In the genomic region with DNA sequence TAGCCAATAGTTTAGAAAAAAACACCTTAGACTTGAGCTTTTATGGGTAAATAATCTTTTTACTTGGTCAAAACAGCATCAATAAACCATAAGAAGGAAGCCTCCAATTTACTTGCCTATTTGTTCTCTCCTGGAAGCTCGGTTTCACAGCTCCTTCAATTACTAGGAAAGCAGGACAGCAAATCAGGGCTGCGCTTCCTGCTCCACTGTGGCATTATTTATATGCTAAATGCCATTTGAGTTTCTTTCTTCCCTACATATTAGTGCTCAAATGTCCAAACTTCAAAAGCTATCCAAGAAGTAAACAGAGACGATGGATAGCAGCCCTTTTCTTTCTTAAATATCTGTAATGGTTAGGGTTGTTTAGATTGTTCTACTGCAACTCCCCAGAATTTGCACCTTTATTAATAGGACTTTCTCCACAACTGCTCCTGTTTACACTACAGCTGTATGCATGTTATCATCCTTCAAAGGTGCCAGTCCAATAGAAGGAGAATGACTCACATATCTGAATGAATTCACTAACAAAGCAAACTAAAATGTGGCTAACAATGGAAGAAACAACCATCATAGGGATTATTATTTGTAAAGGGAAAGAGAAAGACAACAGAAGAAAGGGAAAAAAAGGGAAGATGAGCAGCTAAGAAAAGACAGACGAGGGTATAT, we compare ENCODE assay signal across 17 cellular contexts. TPM values are rescaled to one million over a fixed set of nuclear protein-coding genes. Genes with fewer than 3 reads are reported as not detected.
A peak's percentile ranks its signal among the peaks of the same experiment; 100 is the strongest.
DNase-seq lines count a peak whose midpoint lies in the region; ATAC-seq and TF ChIP-seq lines count a peak whose summit lies in the region.
"Had no signal": no experiment of that assay in that cellular context is flagged by ENCODE, and none has a peak within 500 bp of the region (broad histone marks: within the 10 kb centered on the region; RNA-seq: fewer than 3 reads in every experiment).

No MANE protein-coding gene starts in this region.

- no peak overlapping the region for H3K4me2 ChIP-seq in mesenchymal stem cell (ENCODE audit: low read length, poor library complexity, severe bottlenecking)
- H3K4me2 ChIP-seq: SK-N-SH had no signal

- no peak overlapping the region for H2BK12ac ChIP-seq in mesenchymal stem cell (ENCODE audit: low read length in 2 of 2)

- TF ChIP-seq CTCF in brain (conservative IDR thresholded peaks at IDR 0.05) (no peak), osteocyte (IDR thresholded peaks at IDR 0.05) (no peak)

- H3K27ac ChIP-seq in HUES48 (ENCODE audit: low read depth, low read length) (peak overlapping the region; percentile 14), mesenchymal stem cell (ENCODE audit: low read length, poor library complexity, severe bottlenecking) (no peak overlapping the region)
- H3K27ac ChIP-seq: GM23248 had no signal

- no peak overlapping the region for H3K18ac ChIP-seq in mesenchymal stem cell (ENCODE audit: low read depth in 1 of 2, low read length in 2 of 2)

- ATAC-seq in GM18498 (IDR thresholded peaks at IDR 0.05; ENCODE audit: unreplicated experiment), result no peak
- no peak for ATAC-seq in HG02642 (IDR thresholded peaks at IDR 0.05; ENCODE audit: poor library complexity, unreplicated experiment)
- ATAC-seq: HepG2, Panc1 had no signal

- H3K4me3 ChIP-seq in HUES48 (ENCODE audit: low read depth, low read length), result no peak overlapping the region
- H3K4me3 ChIP-seq in mesenchymal stem cell (ENCODE audit: insufficient read depth in 1 of 2, low read depth in 1 of 2, low read length in 2 of 2), result no peak overlapping the region
- H3K4me3 ChIP-seq: GM23248 had no signal

- H3K36me3 Mint-ChIP-seq in brain, result no peaks in the 10 kb centered on the region
- H3K36me3 Mint-ChIP-seq in osteocyte (ENCODE audit: unreplicated experiment), result no peaks in the 10 kb centered on the region

- DNase-seq in DMS153 treated with DMSO at 0.1 percent for 48 hours (lab: John Stamatoyannopoulos, UW; ENCODE audit: unreplicated experiment) (peak; percentile 53), mesenchymal stem cell (peak; percentile 33), osteocyte (ENCODE audit: extremely low spot score, unreplicated experiment) (no peak)
- DNase-seq: AML-193, Calu3, GM23248, Karpas-422, MV-4-11, NCI-H1417 treated with DMSO at 0.1 percent for 48 hours, Right ventricle myocardium superior, SK-N-SH had no signal

- H2AFZ ChIP-seq in mesenchymal stem cell (ENCODE audit: low read depth, low read length), result no peak overlapping the region
- H2AFZ ChIP-seq: GM23248 had no signal

- no peak overlapping the region for H4K91ac ChIP-seq in mesenchymal stem cell (ENCODE audit: low read length)

- H3K36me3 ChIP-seq in HUES48 (ENCODE audit: control insufficient read depth, insufficient read depth, low read length) (no peaks in the 10 kb centered on the region), mesenchymal stem cell (ENCODE audit: control insufficient read depth in 1 of 2, insufficient read depth in 2 of 2, low read depth in 1 of 2, low read length in 2 of 2) (no peaks in the 10 kb centered on the region)

- no peak overlapping the region for H3K14ac ChIP-seq in mesenchymal stem cell (ENCODE audit: low read length in 2 of 2)

- no peak overlapping the region for H3K4ac ChIP-seq in mesenchymal stem cell (ENCODE audit: low read depth in 1 of 2, low read length in 2 of 2)

- H3K4me1 Mint-ChIP-seq in brain (peaks cover 83% of the 10 kb centered on the region), osteocyte (ENCODE audit: unreplicated experiment) (peaks cover 22% of the 10 kb centered on the region)

- H2BK120ac ChIP-seq in mesenchymal stem cell (ENCODE audit: low read depth, low read length), result no peak overlapping the region

- H2AK5ac ChIP-seq in mesenchymal stem cell (ENCODE audit: low read length, severe bottlenecking), result no peak overlapping the region

- H3K9me3 ChIP-seq in HUES48 (ENCODE audit: control insufficient read depth, insufficient read depth, low read length) (no peaks in the 10 kb centered on the region), mesenchymal stem cell (ENCODE audit: control insufficient read depth, low read length) (no peaks in the 10 kb centered on the region)
- H3K9me3 ChIP-seq: SK-N-SH had no signal

- no peak overlapping the region for H2BK15ac ChIP-seq in mesenchymal stem cell (ENCODE audit: low read depth, poor library complexity, severe bottlenecking)

- H4K8ac ChIP-seq in mesenchymal stem cell (ENCODE audit: low read length), result no peak overlapping the region

- WGBS in mesenchymal stem cell, result 52% methylated on average over 3 of the region's 4 CpGs

- H3K23ac ChIP-seq in mesenchymal stem cell (ENCODE audit: low read length in 2 of 2), result no peak overlapping the region

- H2BK5ac ChIP-seq in mesenchymal stem cell (ENCODE audit: low read depth, low read length, poor library complexity, severe bottlenecking), result no peak overlapping the region

- H3K9me3 Mint-ChIP-seq in brain, result no peaks in the 10 kb centered on the region
- H3K9me3 Mint-ChIP-seq in osteocyte (ENCODE audit: unreplicated experiment), result no peaks in the 10 kb centered on the region

- H3K79me1 ChIP-seq in mesenchymal stem cell (replicated peaks; ENCODE audit: low read length, poor library complexity, severe bottlenecking), result peaks cover 44% of the 10 kb centered on the region

- H3K4me1 ChIP-seq in HUES48 (ENCODE audit: control insufficient read depth, insufficient read depth, low read length) (peaks cover 34% of the 10 kb centered on the region), mesenchymal stem cell (ENCODE audit: control insufficient read depth, insufficient read depth, low read depth, low read length) (peaks cover 1% of the 10 kb centered on the region)

- H3K27me3 Mint-ChIP-seq in brain (no peaks in the 10 kb centered on the region), osteocyte (ENCODE audit: unreplicated experiment) (no peaks in the 10 kb centered on the region)

- H3K27me3 ChIP-seq in HUES48 (ENCODE audit: control insufficient read depth, insufficient read depth, low read length) (no peaks in the 10 kb centered on the region), mesenchymal stem cell (ENCODE audit: control insufficient read depth in 1 of 2, insufficient read depth in 1 of 2, low read length in 2 of 2) (no peaks in the 10 kb centered on the region)

- H3K9ac ChIP-seq in HUES48 (ENCODE audit: low read depth, low read length), result no peak overlapping the region
- H3K9ac ChIP-seq in mesenchymal stem cell (ENCODE audit: low read length), result no peak overlapping the region
- H3K9ac ChIP-seq: GM23248, SK-N-SH had no signal

- H3K4me3 Mint-ChIP-seq in brain, result no peak overlapping the region
- H3K4me3 Mint-ChIP-seq in osteocyte (ENCODE audit: unreplicated experiment), result no peak overlapping the region

- peak overlapping the region in 3 of 5 experiments; percentile 20 to 42 (median 22) for H3K27ac Mint-ChIP-seq in brain
- H3K27ac Mint-ChIP-seq in osteocyte (ENCODE audit: unreplicated experiment), result no peak overlapping the region

RNA-seq across cellular contexts. Expression of gene MED27, which starts 58.7 kb away (rescaled TPM):
- polyA plus RNA-seq in brain (ENCODE audit: insufficient read depth, low read depth, low replicate concordance), result 82.6 TPM
- 22.9 TPM for polyA plus RNA-seq in mesenchymal stem cell (2013, experiment 1 of 2)
- polyA plus RNA-seq in mesenchymal stem cell (2013, experiment 2 of 2), result 23.3 TPM
- total RNA-seq in osteocyte, result 24.1 and 25.2 TPM in 2 replicates
